In the genomic region with DNA sequence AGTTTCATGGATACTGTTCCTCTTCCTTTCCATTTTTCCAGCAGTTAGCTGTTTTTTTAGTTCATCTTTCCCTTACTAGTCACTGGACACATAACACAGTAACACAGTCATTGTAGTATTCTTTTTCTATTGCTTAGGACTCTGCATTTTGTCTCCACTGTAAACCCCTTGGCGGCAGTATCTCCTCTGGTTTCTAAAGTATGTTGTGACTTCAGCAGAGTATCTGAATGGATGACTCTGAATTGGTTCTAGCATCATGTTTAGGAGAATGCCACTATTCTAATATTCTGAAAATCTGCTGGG, we compare ENCODE assay signal across 8 cellular contexts. TPM values are rescaled to one million over a fixed set of nuclear protein-coding genes. Genes with fewer than 3 reads are reported as not detected.
A peak's percentile ranks its signal among the peaks of the same experiment; 100 is the strongest.
DNase-seq lines count a peak whose midpoint lies in the region; ATAC-seq and TF ChIP-seq lines count a peak whose summit lies in the region.

No MANE protein-coding gene starts in this region.

- no peak overlapping the region for H3K27ac Mint-ChIP-seq in endothelial cell (ENCODE audit: unreplicated experiment)

- DNase-seq in AG04450 (ENCODE audit: low read depth, low spot score), result no peak
- DNase-seq in NCI-H82 (lab: John Stamatoyannopoulos, UW), result peak; percentile 48
- no peak for DNase-seq in endothelial cell (ENCODE audit: low spot score)
- DNase-seq in omental fat pad (ENCODE audit: low spot score), result no peak
- no peak for DNase-seq in DMS114 treated with DMSO at 0.1 percent for 48 hours (lab: John Stamatoyannopoulos, UW; ENCODE audit: unreplicated experiment)
- DNase-seq in posterior vena cava (ENCODE audit: low spot score), result no peak

- no peaks in the 10 kb centered on the region for H3K9me3 Mint-ChIP-seq in endothelial cell (ENCODE audit: unreplicated experiment)

- POLR2A ChIA-PET in AG04450 (lab: Yijun Ruan, JAX), result no interaction called here

- H3K4me1 Mint-ChIP-seq in endothelial cell (ENCODE audit: unreplicated experiment), result peaks cover 30% of the 10 kb centered on the region

- H3K4me3 Mint-ChIP-seq in endothelial cell (ENCODE audit: unreplicated experiment), result peak overlapping the region; percentile 47

- peak; percentile 46 for TF ChIP-seq CTCF in AG04450 (IDR thresholded peaks at IDR 0.05; ENCODE audit: low read depth, low read length)
- TF ChIP-seq CTCF in GM12872 (IDR thresholded peaks at IDR 0.05; ENCODE audit: insufficient read depth, low read depth, low read length), result peak; percentile 18; the same call in 1 of the 3 replicates
- TF ChIP-seq CTCF in endothelial cell (IDR thresholded peaks at IDR 0.05; ENCODE audit: unreplicated experiment), result no peak
- TF ChIP-seq CTCF in omental fat pad (IDR thresholded peaks at IDR 0.05), result no peak

- intact Hi-C loops in posterior vena cava (cut with DNase I), result no loop called here

- H3K9me3 ChIP-seq in AG04450 (ENCODE audit: control insufficient read depth, insufficient read depth, low read length), result no peaks in the 10 kb centered on the region

- peak overlapping the region; percentile 5; the same call in 1 of the 2 replicates for H3K4me3 ChIP-seq in AG04450 (ENCODE audit: low read depth, low read length)

- H3K36me3 Mint-ChIP-seq in endothelial cell (ENCODE audit: low read depth, unreplicated experiment), result no peaks in the 10 kb centered on the region

- H3K27me3 Mint-ChIP-seq in endothelial cell (ENCODE audit: unreplicated experiment), result no peaks in the 10 kb centered on the region

- CTCF ChIA-PET in AG04450 (lab: Charles Lee), result interaction anchor here (1.0 to 5.2 kb wide), 6 partner anchors 11 to 788 kb away, joined by 3 to 56 read pairs (median 6); no protein-coding TSS in a partner anchor

- ATAC-seq in omental fat pad (ENCODE audit: low FRiP score), result no peak
- ATAC-seq in GM18907 (IDR thresholded peaks at IDR 0.05; ENCODE audit: unreplicated experiment), result no peak

- H3K27me3 ChIP-seq in AG04450 (ENCODE audit: control insufficient read depth, insufficient read depth, low read length), result no peaks in the 10 kb centered on the region

- no peak overlapping the region for H3K27ac ChIP-seq in AG04450 (ENCODE audit: low read depth, low read length)

RNA-seq across cellular contexts. Expression of a gene that starts 2.2 kb away (rescaled TPM):
- polyA plus RNA-seq in AG04450 (2011; rRNA removed), result 3.3 and 4.6 TPM in 2 replicates
- 1.8 and 3.6 TPM in 2 replicates for polyA minus RNA-seq in AG04450 (2011; rRNA and poly(A)+ RNA removed)
- total RNA-seq in endothelial cell (ENCODE audit: unreplicated experiment) (21.3 TPM), omental fat pad (1 to 10 TPM; 1.4 to 4.1 (median 2.4) TPM), posterior vena cava (1 to 10 TPM; 1.8 to 2.0 TPM)

Comparison
In these comparisons a context has a peak if more than half of its experiments do, and no peak if none do; other contexts are left out.
1. CTCF ChIP-seq: peak in AG04450 (single experiment) and GM12872 (single experiment); none in endothelial cell (single experiment) and omental fat pad (0 of 3).